ENCODE assay signal across 8 cellular contexts in the genomic region with DNA sequence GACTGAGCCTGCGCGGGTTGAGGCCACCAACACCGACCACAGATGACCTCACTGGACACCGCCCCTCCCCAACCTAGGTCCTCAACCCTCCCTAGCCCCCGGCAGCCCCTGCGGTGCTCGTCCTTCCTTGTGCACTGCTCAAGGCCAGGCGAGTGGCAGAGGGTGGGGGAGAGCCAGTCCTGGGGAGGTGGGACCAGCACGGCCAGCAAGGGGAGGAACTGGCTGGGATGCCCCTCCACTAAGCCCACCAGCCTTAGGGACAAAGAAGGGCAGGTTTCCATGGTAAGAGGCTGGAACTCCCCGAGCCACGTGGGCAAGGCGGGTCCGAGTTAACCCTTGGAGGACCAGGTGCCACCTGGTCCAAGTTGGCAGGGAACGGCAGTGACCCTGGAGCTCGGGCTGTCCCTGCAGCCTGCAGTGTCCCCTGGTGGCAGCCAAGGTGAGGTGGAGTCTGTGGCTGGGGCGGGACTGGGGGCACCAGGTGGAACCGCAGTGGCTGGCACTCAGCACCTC. TPM values are rescaled to one million over a fixed set of nuclear protein-coding genes. Genes with fewer than 3 reads are reported as not detected.
DNase-seq lines count a peak whose midpoint lies in the region; ATAC-seq and TF ChIP-seq lines count a peak whose summit lies in the region.

No MANE protein-coding gene starts in this region.

- DNase-seq in G401 (ENCODE audit: low spot score) (peak; percentile 64), NCI-H774 (lab: John Stamatoyannopoulos, UW) (peak; percentile 92), NCI-H226 (no peak)

- peaks cover 9% of the 10 kb centered on the region for H3K4me1 Mint-ChIP-seq in brain

- H3K27me3 ChIP-seq in liver (ENCODE audit: control insufficient read depth in 4 of 4, insufficient read depth in 4 of 4, low read length in 3 of 4): peaks cover 0 to 4% (median 0%) of the 10 kb centered on the region in 4 donors

- H3K4me3 ChIP-seq in liver (ENCODE audit: low read depth in 1 of 3, low read length in 3 of 3): no peak overlapping the region

- peaks cover 0 to 25% (median 12%) of the 10 kb centered on the region in 4 donors for H3K36me3 ChIP-seq in liver (ENCODE audit: control insufficient read depth in 4 of 4, insufficient read depth in 3 of 4, low read depth in 1 of 4, low read length in 3 of 4)

- no peaks in the 10 kb centered on the region for H3K27me3 Mint-ChIP-seq in brain

- WGBS in liver: 13% methylated on average over 17 of the region's 17 CpGs

- H3K9me3 Mint-ChIP-seq in brain: no peaks in the 10 kb centered on the region

- peaks cover 0 to 6% (median 3%) of the 10 kb centered on the region in 4 donors for H3K4me1 ChIP-seq in liver (ENCODE audit: control insufficient read depth in 4 of 4, insufficient read depth in 4 of 4, low read length in 3 of 4)

- ATAC-seq in GM18511 (IDR thresholded peaks at IDR 0.05; ENCODE audit: unreplicated experiment): no peak
- no peak for ATAC-seq in GM18502 (IDR thresholded peaks at IDR 0.05; ENCODE audit: poor library complexity, unreplicated experiment)

- H3K27ac Mint-ChIP-seq in brain: peak overlapping the region in 2 of 5 experiments; percentile 38 to 86

- H3K27ac ChIP-seq in 22Rv1 (no peak overlapping the region; the same call in 1 of the 2 replicates), liver (ENCODE audit: low read depth in 1 of 2, low read length in 2 of 2) (no peak overlapping the region)

- no peak overlapping the region for H3K4me3 Mint-ChIP-seq in brain

- in situ Hi-C loops in G401 (cut with HindIII; ENCODE audit: low sequenced_read_pairs): no loop called here

- TF ChIP-seq CTCF in 22Rv1 (IDR thresholded peaks at IDR 0.05): peak; percentile 70
- TF ChIP-seq CTCF in brain (conservative IDR thresholded peaks at IDR 0.05): peak; percentile 57 to 72
- peak; percentile 58 for TF ChIP-seq CTCF in liver (IDR thresholded peaks at IDR 0.05; ENCODE audit: low read depth, low read length, missing input control)

- H3K9ac ChIP-seq in liver (ENCODE audit: low read depth in 1 of 2, low read length in 2 of 2): no peak overlapping the region

- no peaks in the 10 kb centered on the region for H3K36me3 Mint-ChIP-seq in brain

- peak in 1 of 2 donors; percentile 86 for TF ChIP-seq RAD21 in liver (IDR thresholded peaks at IDR 0.05)

- H3K9me3 ChIP-seq in liver (ENCODE audit: control insufficient read depth in 4 of 4, low read length in 3 of 4): no peaks in the 10 kb centered on the region

TF ChIP-seq in liver, 16 proteins besides CTCF, POLR2A, EP300 and RAD21:
- TF ChIP-seq NR2F2 (IDR thresholded peaks at IDR 0.05) (no peak), TAF1 (conservative IDR thresholded peaks at IDR 0.05) (no peak), ZBTB33 (IDR thresholded peaks at IDR 0.05) (no peak), HNF4G (IDR thresholded peaks at IDR 0.05) (no peak), FOXA2 (IDR thresholded peaks at IDR 0.05) (no peak)
- TF ChIP-seq, protein P1, sequence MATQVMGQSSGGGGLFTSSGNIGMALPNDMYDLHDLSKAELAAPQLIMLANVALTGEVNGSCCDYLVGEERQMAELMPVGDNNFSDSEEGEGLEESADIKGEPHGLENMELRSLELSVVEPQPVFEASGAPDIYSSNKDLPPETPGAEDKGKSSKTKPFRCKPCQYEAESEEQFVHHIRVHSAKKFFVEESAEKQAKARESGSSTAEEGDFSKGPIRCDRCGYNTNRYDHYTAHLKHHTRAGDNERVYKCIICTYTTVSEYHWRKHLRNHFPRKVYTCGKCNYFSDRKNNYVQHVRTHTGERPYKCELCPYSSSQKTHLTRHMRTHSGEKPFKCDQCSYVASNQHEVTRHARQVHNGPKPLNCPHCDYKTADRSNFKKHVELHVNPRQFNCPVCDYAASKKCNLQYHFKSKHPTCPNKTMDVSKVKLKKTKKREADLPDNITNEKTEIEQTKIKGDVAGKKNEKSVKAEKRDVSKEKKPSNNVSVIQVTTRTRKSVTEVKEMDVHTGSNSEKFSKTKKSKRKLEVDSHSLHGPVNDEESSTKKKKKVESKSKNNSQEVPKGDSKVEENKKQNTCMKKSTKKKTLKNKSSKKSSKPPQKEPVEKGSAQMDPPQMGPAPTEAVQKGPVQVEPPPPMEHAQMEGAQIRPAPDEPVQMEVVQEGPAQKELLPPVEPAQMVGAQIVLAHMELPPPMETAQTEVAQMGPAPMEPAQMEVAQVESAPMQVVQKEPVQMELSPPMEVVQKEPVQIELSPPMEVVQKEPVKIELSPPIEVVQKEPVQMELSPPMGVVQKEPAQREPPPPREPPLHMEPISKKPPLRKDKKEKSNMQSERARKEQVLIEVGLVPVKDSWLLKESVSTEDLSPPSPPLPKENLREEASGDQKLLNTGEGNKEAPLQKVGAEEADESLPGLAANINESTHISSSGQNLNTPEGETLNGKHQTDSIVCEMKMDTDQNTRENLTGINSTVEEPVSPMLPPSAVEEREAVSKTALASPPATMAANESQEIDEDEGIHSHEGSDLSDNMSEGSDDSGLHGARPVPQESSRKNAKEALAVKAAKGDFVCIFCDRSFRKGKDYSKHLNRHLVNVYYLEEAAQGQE (IDR thresholded peaks at IDR 0.05): no peak

RNA-seq across cellular contexts. Expression of gene FSCN2, which starts 9.2 kb away (rescaled TPM):
- total RNA-seq in G401 (2014; rRNA removed; shearing (Covaris generic)): 0.80 and 1.4 TPM in 2 replicates
- polyA plus RNA-seq in brain (ENCODE audit: insufficient read depth, low read depth, low replicate concordance): 1.3 TPM
- under 1 TPM; 0.09 to 0.42 TPM for total RNA-seq in liver
- polyA plus RNA-seq in liver: not detected

RNA-seq across cellular contexts. Expression of gene FAAP100, which starts 14.8 kb away (rescaled TPM):
- 37.1 and 44.6 TPM in 2 replicates for total RNA-seq in G401 (2014; rRNA removed; shearing (Covaris generic))
- polyA plus RNA-seq in brain (ENCODE audit: insufficient read depth, low read depth, low replicate concordance) (25.8 TPM), liver (10 to 100 TPM in 1 of 2 donors, 1 to 10 TPM in 1; 8.1 to 14.7 TPM)
- total RNA-seq in liver: 10 to 100 TPM in 1 of 2 donors, 1 to 10 TPM in 1; 8.7 to 10.6 TPM

RNA-seq across cellular contexts. Expression of gene ACTG1, which starts 24.8 kb away (rescaled TPM):
- 5,595 and 6,819 TPM in 2 replicates for total RNA-seq in G401 (2014; rRNA removed; shearing (Covaris generic))
- polyA plus RNA-seq in brain (ENCODE audit: insufficient read depth, low read depth, low replicate concordance): 5,204 TPM
- total RNA-seq in liver: 1,000 to 10,000 TPM; 1,434 to 1,699 TPM
- polyA plus RNA-seq in liver: 1,000 to 10,000 TPM in 1 of 2 donors, 100 to 1,000 TPM in 1; 347 to 1,129 TPM
